ENCODE assay signal across 12 cellular contexts in the genomic region with DNA sequence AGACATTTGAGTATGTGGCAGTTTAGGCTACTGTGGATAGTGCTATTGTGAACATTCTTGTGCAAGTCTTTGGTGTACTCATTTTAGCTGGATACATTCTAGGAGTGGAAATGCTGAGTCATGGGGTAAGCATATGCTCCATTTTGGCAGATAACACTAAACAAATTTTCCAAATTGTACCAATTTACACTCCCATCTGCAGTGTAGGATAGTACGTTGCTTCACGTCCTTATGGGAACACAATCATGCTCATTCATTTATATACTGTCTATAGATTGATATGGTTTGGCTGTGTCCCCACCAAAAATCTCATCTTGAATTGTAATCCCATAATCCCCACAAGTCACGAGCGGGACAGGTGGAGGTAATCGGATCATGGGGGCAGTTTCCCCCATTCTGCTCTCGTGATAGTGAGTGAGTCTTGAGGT. TPM values are rescaled to one million over a fixed set of nuclear protein-coding genes. Genes with fewer than 3 reads are reported as not detected.
DNase-seq lines count a peak whose midpoint lies in the region; ATAC-seq and TF ChIP-seq lines count a peak whose summit lies in the region.
"Had no signal": no experiment of that assay in that cellular context is flagged by ENCODE, and none has a peak within 500 bp of the region (broad histone marks: within the 10 kb centered on the region; RNA-seq: fewer than 3 reads in every experiment).

No MANE protein-coding gene starts in this region.

- intact Hi-C loops in aorta (cut with DNase I) = no loop called here

- H3K36me3 ChIP-seq in Peyer's patch (peaks cover 0 to 46% (median 0%) of the 10 kb centered on the region in 3 donors), aorta (ENCODE audit: control insufficient read depth in 1 of 2, insufficient read depth in 2 of 2, low read length in 1 of 2) (peaks cover 3 to 6% of the 10 kb centered on the region in 2 donors)

- H3K9me3 ChIP-seq in Peyer's patch (no peaks in the 10 kb centered on the region), aorta (ENCODE audit: control insufficient read depth, low read length) (no peaks in the 10 kb centered on the region)

- TF ChIP-seq CTCF in nephron progenitor cell (IDR thresholded peaks at IDR 0.05) (no peak), Peyer's patch (IDR thresholded peaks at IDR 0.05) (no peak)

- no peak overlapping the region for H3K4me3 ChIP-seq in Peyer's patch
- no peak overlapping the region for H3K4me3 ChIP-seq in aorta (ENCODE audit: low read length in 2 of 2)

- no peaks in the 10 kb centered on the region for H3K9me3 Mint-ChIP-seq in nephron progenitor cell
- H3K9me3 Mint-ChIP-seq: memory B cell had no signal

- DNase-seq in EL = peak; percentile 37
- DNase-seq in NCI-H2171 (lab: John Stamatoyannopoulos, UW) = peak; percentile 2
- DNase-seq in cerebellar cortex (ENCODE audit: low spot score) = peak; percentile 32
- DNase-seq in nephron progenitor cell = no peak
- DNase-seq in Peyer's patch = no peak
- DNase-seq in aorta = no peak
- DNase-seq in cerebellar nuclear complex (lab: John Stamatoyannopoulos, UW) = no peak
- DNase-seq in NCI-H1092 treated with DMSO at 0.1 percent for 48 hours (lab: John Stamatoyannopoulos, UW) = no peak
- DNase-seq: activated T-cell treated with anti-CD3 and anti-CD28 coated beads, Interleukin-2, amount 50 U/mL, for 48 hours; NCI-H1105 treated with DMSO at 0.1 percent for 48 hours had no signal

- peak overlapping the region; percentile 90 for H3K27ac Mint-ChIP-seq in nephron progenitor cell
- H3K27ac Mint-ChIP-seq: memory B cell had no signal

- no peak for ATAC-seq in aorta (ENCODE audit: low FRiP score)
- ATAC-seq: esophagus mucosa had no signal

- H3K27ac ChIP-seq in Peyer's patch = no peak overlapping the region
- H3K27ac ChIP-seq in aorta (ENCODE audit: low read depth in 1 of 2, low read length in 2 of 2) = no peak overlapping the region

- no peaks in the 10 kb centered on the region for H3K27me3 Mint-ChIP-seq in nephron progenitor cell (ENCODE audit: low read depth, poor library complexity)
- H3K27me3 Mint-ChIP-seq: memory B cell had no signal

- H3K27me3 ChIP-seq in Peyer's patch (no peaks in the 10 kb centered on the region), aorta (ENCODE audit: control insufficient read depth in 1 of 2, insufficient read depth in 2 of 2, low read length in 1 of 2) (no peaks in the 10 kb centered on the region)

- H3K4me3 Mint-ChIP-seq in nephron progenitor cell = no peak overlapping the region
- H3K4me3 Mint-ChIP-seq: memory B cell had no signal

- peaks cover 13% of the 10 kb centered on the region for H3K4me1 Mint-ChIP-seq in nephron progenitor cell

- H3K36me3 Mint-ChIP-seq in nephron progenitor cell (ENCODE audit: low read depth) = peaks cover 64% of the 10 kb centered on the region

- H3K4me1 ChIP-seq in Peyer's patch (no peaks in the 10 kb centered on the region), aorta (ENCODE audit: control insufficient read depth in 1 of 2, insufficient read depth in 2 of 2, low read length in 2 of 2) (no peaks in the 10 kb centered on the region)

- TF ChIP-seq POLR2A in Peyer's patch (IDR thresholded peaks at IDR 0.05) = no peak

- 91 to 93% methylated on average over 6 of the region's 6 CpGs for WGBS in aorta, 2 donors

RNA-seq across cellular contexts. Expression of a gene that starts 25.7 kb away (rescaled TPM):
- total RNA-seq in Peyer's patch = 10 to 100 TPM; 21.9 to 92.4 (median 36.0) TPM
- 10 to 100 TPM; 47.4 to 53.6 TPM for total RNA-seq in aorta
- 10 to 100 TPM; 10.0 to 18.1 TPM for polyA plus RNA-seq in aorta

Comparison
In these comparisons a context has a peak if more than half of its experiments do, and no peak if none do; other contexts are left out.
1. DNase-seq: peak in EL (single experiment), NCI-H2171 (single experiment) and cerebellar cortex (single experiment); none in nephron progenitor cell (single experiment), Peyer's patch (0 of 3), aorta (0 of 2), cerebellar nuclear complex (0 of 2) and NCI-H1092 treated with DMSO at 0.1 percent for 48 hours (single experiment).